In genomic region chr5:159231167-159231566, GRCh38 we compare ENCODE assay signal across 16 cellular contexts. TPM values are rescaled to one million over a fixed set of nuclear protein-coding genes. Genes with fewer than 3 reads are reported as not detected.
DNase-seq lines count a peak whose midpoint lies in the region; TF ChIP-seq lines count a peak whose summit lies in the region.
"Had no signal": no experiment of that assay in that cellular context is flagged by ENCODE, and none has a peak within 500 bp of the region (broad histone marks: within the 10 kb centered on the region; RNA-seq: fewer than 3 reads in every experiment).

No MANE protein-coding gene starts in this region.

- no peaks in the 10 kb centered on the region for H3K9me2 ChIP-seq in PC-9 (ENCODE audit: insufficient read depth)

- POLR2A ChIA-PET in PC-9 (lab: Charles Lee; ENCODE audit: unreplicated experiment), result no interaction called here

- no peak for TF ChIP-seq POLR2A in NB4 (IDR thresholded peaks at IDR 0.05; ENCODE audit: extremely low read depth, insufficient read length)
- no peak for TF ChIP-seq POLR2A in tibial nerve (IDR thresholded peaks at IDR 0.05)

- H3K36me3 ChIP-seq in PC-9 (ENCODE audit: low read depth) (no peaks in the 10 kb centered on the region), tibial nerve (no peaks in the 10 kb centered on the region), smooth muscle cell (ENCODE audit: low read depth) (no peaks in the 10 kb centered on the region)
- H3K36me3 ChIP-seq: SJSA1 had no signal

- no peak overlapping the region for H3K4me3 ChIP-seq in NB4 (ENCODE audit: low read depth, low read length)
- no peak overlapping the region for H3K4me3 ChIP-seq in PC-9
- H3K4me3 ChIP-seq in choroid plexus epithelial cell (ENCODE audit: low read depth, low read length), result no peak overlapping the region
- no peak overlapping the region for H3K4me3 ChIP-seq in tibial nerve
- H3K4me3 ChIP-seq in smooth muscle cell, result no peak overlapping the region
- H3K4me3 ChIP-seq: SJSA1 had no signal

- CTCF ChIA-PET in PC-9 (lab: Charles Lee), result interaction anchor here (0.7 kb wide), 1 partner anchor 756 kb away, joined by 3 read pairs; no protein-coding TSS in a partner anchor

- WGBS in tibial nerve, 2 donors, result 95 to 96% methylated on average over 2 of the region's 2 CpGs
- 55% methylated on average over 2 of the region's 2 CpGs for WGBS in smooth muscle cell (ENCODE audit: low lambda C conversion rate)

- H3K27me3 ChIP-seq in PC-9 (ENCODE audit: insufficient read depth, low read depth) (no peaks in the 10 kb centered on the region), tibial nerve (no peaks in the 10 kb centered on the region), smooth muscle cell (ENCODE audit: low read depth) (no peaks in the 10 kb centered on the region)
- H3K27me3 ChIP-seq: SJSA1 had no signal

- H2AFZ ChIP-seq in PC-9 (no peak overlapping the region; the same call in 1 of the 2 replicates), smooth muscle cell (ENCODE audit: low read depth) (no peak overlapping the region)

- H3K4me2 ChIP-seq in PC-9, result peak overlapping the region; percentile 37; the same call in 1 of the 2 replicates
- no peak overlapping the region for H3K4me2 ChIP-seq in smooth muscle cell

- H3F3A ChIP-seq in PC-9 (ENCODE audit: insufficient read depth, low read depth) (no peaks in the 10 kb centered on the region), smooth muscle cell (ENCODE audit: low read depth) (no peaks in the 10 kb centered on the region)

- TF ChIP-seq CTCF in NB4 (IDR thresholded peaks at IDR 0.05; ENCODE audit: low read depth, low read length), result no peak
- no peak for TF ChIP-seq CTCF in PC-9 (conservative IDR thresholded peaks at IDR 0.05)
- TF ChIP-seq CTCF in choroid plexus epithelial cell (conservative IDR thresholded peaks at IDR 0.05; ENCODE audit: low read depth, low read length), result no peak
- no peak for TF ChIP-seq CTCF in tibial nerve (IDR thresholded peaks at IDR 0.05)
- no peak for TF ChIP-seq CTCF in smooth muscle cell (IDR thresholded peaks at IDR 0.05; ENCODE audit: borderline replicate concordance, insufficient read depth, poor library complexity, severe bottlenecking)

- H3K79me2 ChIP-seq in PC-9 (ENCODE audit: low read depth) (no peaks in the 10 kb centered on the region), smooth muscle cell (ENCODE audit: low read depth) (no peaks in the 10 kb centered on the region)

- no peak for TF ChIP-seq EP300 in tibial nerve (IDR thresholded peaks at IDR 0.05)

- H3K4me1 ChIP-seq in PC-9 (replicated peaks; ENCODE audit: insufficient read depth) (peaks cover 20% of the 10 kb centered on the region), tibial nerve (no peaks in the 10 kb centered on the region), smooth muscle cell (ENCODE audit: low read depth) (peaks cover 6% of the 10 kb centered on the region)

- DNase-seq in NB4 (ENCODE audit: low read depth), result peak; percentile 26
- DNase-seq in PC-9, result no peak
- DNase-seq in choroid plexus epithelial cell (ENCODE audit: low read depth), result peak; percentile 80
- peak; percentile 73 for DNase-seq in iris pigment epithelial cell (ENCODE audit: low read depth)
- DNase-seq in tibial nerve (ENCODE audit: low spot score in 2 of 2), result no peak
- no peak for DNase-seq in smooth muscle cell (lab: John Stamatoyannopoulos, UW; ENCODE audit: unreplicated experiment)
- DNase-seq in NCI-H526 treated with DMSO at 0.1 percent for 48 hours (lab: John Stamatoyannopoulos, UW), result no peak
- DNase-seq in GF-D8 (lab: John Stamatoyannopoulos, UW), result no peak
- DNase-seq: COR-L47, DMS153, Kasumi-1, NCI-H2029 treated with DMSO at 0.1 percent for 48 hours, NCI-H2227 treated with DMSO at 0.1 percent for 48 hours, NCI-H526 had no signal

- no peak overlapping the region for H3K9ac ChIP-seq in smooth muscle cell (ENCODE audit: low read depth)

- no peak overlapping the region for H3K27ac ChIP-seq in PC-9
- H3K27ac ChIP-seq in tibial nerve, result no peak overlapping the region
- H3K27ac ChIP-seq in smooth muscle cell (ENCODE audit: low read depth), result no peak overlapping the region
- H3K27ac ChIP-seq: RWPE1, SJSA1 had no signal

- H4K20me1 ChIP-seq in PC-9 (ENCODE audit: insufficient read depth) (no peaks in the 10 kb centered on the region), smooth muscle cell (ENCODE audit: low read depth) (no peaks in the 10 kb centered on the region)

- H3K9me3 ChIP-seq in PC-9 (ENCODE audit: insufficient read depth, low read depth) (no peaks in the 10 kb centered on the region), tibial nerve (no peaks in the 10 kb centered on the region), smooth muscle cell (replicated peaks; ENCODE audit: low read depth) (no peaks in the 10 kb centered on the region)
- H3K9me3 ChIP-seq: SJSA1 had no signal

- BruUV-seq in PC-9 (replicated peaks; lab: Mats Ljungman, UMichigan), result no TSS peak

- intact Hi-C loops in PC-9 (cut with micrococcal nuclease; ENCODE audit: unreplicated experiment), result no loop called here

RNA-seq across cellular contexts. Expression of gene RNF145, which starts 21.8 kb away (rescaled TPM):
- total RNA-seq in PC-9 (2021) (48.2 and 54.5 TPM in 2 replicates), tibial nerve (10 to 100 TPM; 40.2 to 65.1 (median 50.4) TPM), smooth muscle cell (74.3 and 74.8 TPM in 2 replicates)
- polyA plus RNA-seq in smooth muscle cell, result 24.3 and 25.0 TPM in 2 replicates

RNA-seq across cellular contexts. Expression of gene UBLCP1, which starts 31.9 kb away (rescaled TPM):
- total RNA-seq in PC-9 (2021) (22.1 and 27.8 TPM in 2 replicates), tibial nerve (10 to 100 TPM; 12.4 to 30.1 (median 21.4) TPM), smooth muscle cell (44.1 and 45.0 TPM in 2 replicates)
- 30.5 and 32.9 TPM in 2 replicates for polyA plus RNA-seq in smooth muscle cell

Comparison
In these comparisons a context has a peak if more than half of its experiments do, and no peak if none do; other contexts are left out.
1. DNase-seq: peak in NB4 (single experiment), choroid plexus epithelial cell (single experiment) and iris pigment epithelial cell (single experiment); none in PC-9 (0 of 2), tibial nerve (0 of 2), smooth muscle cell (single experiment), NCI-H526 treated with DMSO at 0.1 percent for 48 hours (single experiment) and GF-D8 (single experiment).